In genomic region chr1:20634594-20635084, GRCh38 we compare ENCODE assay signal across 9 cellular contexts. TPM values are rescaled to one million over a fixed set of nuclear protein-coding genes. Genes with fewer than 3 reads are reported as not detected.
DNase-seq lines count a peak whose midpoint lies in the region; ATAC-seq, FAIRE-seq and TF ChIP-seq lines count a peak whose summit lies in the region.
"Had no signal": no experiment of that assay in that cellular context is flagged by ENCODE, and none has a peak within 500 bp of the region (broad histone marks: within the 10 kb centered on the region; RNA-seq: fewer than 3 reads in every experiment).

No MANE protein-coding gene starts in this region.

- peak overlapping the region; percentile 95 for H2AFZ ChIP-seq in neuron (ENCODE audit: low read depth, low read length)

- POLR2A ChIA-PET in activated CD4-positive, alpha-beta memory T cell treated with anti-CD3 and anti-CD28 coated beads, Interleukin-2, amount 10 ng/mL, durations not matched to agents 7 days and 5 days (lab: Charles Lee), result interaction anchor here (0.9 to 2.7 kb wide), 4 partner anchors 26 to 152 kb away, joined by 3 to 19 read pairs (median 6); partner anchors contain the start of genes CDA, DDOST and HP1BP3

- no peak for TF ChIP-seq POLR2A in GM12891 (IDR thresholded peaks at IDR 0.05; ENCODE audit: low read depth, low read length)

- no peaks in the 10 kb centered on the region for H3K27me3 ChIP-seq in neuron (ENCODE audit: insufficient read depth, low read length)

- peak overlapping the region; percentile 83 for H3K4me3 ChIP-seq in fibroblast of the aortic adventitia (ENCODE audit: low read depth, low read length)
- peak overlapping the region; percentile 97 for H3K4me3 ChIP-seq in neuron (ENCODE audit: low read length)

- TF ChIP-seq CTCF in fibroblast of the aortic adventitia (IDR thresholded peaks at IDR 0.05; ENCODE audit: insufficient read depth, low read length), result no peak

- CTCF ChIA-PET in activated CD4-positive, alpha-beta memory T cell treated with anti-CD3 and anti-CD28 coated beads, Interleukin-2, amount 10 ng/mL, durations not matched to agents 7 days and 5 days (lab: Charles Lee), result interaction anchor here (0.6 to 3.5 kb wide), 11 partner anchors 9 to 422 kb away, joined by 3 to 37 read pairs (median 4); partner anchors contain the start of gene DDOST

- H3K27ac Mint-ChIP-seq in activated CD4-positive, alpha-beta memory T cell treated with anti-CD3 and anti-CD28 coated beads, Interleukin-2, amount 10 ng/mL, durations not matched to agents 7 days and 5 days, result no peak overlapping the region

- peaks cover 4% of the 10 kb centered on the region for H3K36me3 ChIP-seq in neuron (ENCODE audit: insufficient read depth, low read length)

- H3K27me3 Mint-ChIP-seq in activated CD4-positive, alpha-beta memory T cell treated with anti-CD3 and anti-CD28 coated beads, Interleukin-2, amount 10 ng/mL, durations not matched to agents 7 days and 5 days, result peaks cover 7% of the 10 kb centered on the region

- no peaks in the 10 kb centered on the region for H3K9me3 ChIP-seq in neuron (ENCODE audit: low read length)

- H3K36me3 Mint-ChIP-seq in activated CD4-positive, alpha-beta memory T cell treated with anti-CD3 and anti-CD28 coated beads, Interleukin-2, amount 10 ng/mL, durations not matched to agents 7 days and 5 days (ENCODE audit: low read depth), result no peaks in the 10 kb centered on the region

- FAIRE-seq in GM12891 (lab: Jason Lieb, UNC), result no peak

- DNase-seq in GDM1 (lab: John Stamatoyannopoulos, UW) (peak; percentile 9), NCI-H2029 (lab: John Stamatoyannopoulos, UW) (peak; percentile 54), fibroblast of the aortic adventitia (ENCODE audit: low read depth) (peak; percentile 39), GM12891 (ENCODE audit: insufficient read length, low spot score) (no peak)
- DNase-seq in activated CD4-positive, alpha-beta memory T cell treated with anti-CD3 and anti-CD28 coated beads, Interleukin-2, amount 10 ng/mL, durations not matched to agents 7 days and 5 days, result peak; percentile 23
- no peak for DNase-seq in activated CD4-positive, CD25-positive, alpha-beta regulatory T cell treated with anti-CD3 and anti-CD28 coated beads, Interleukin-2, amount 50 U/mL, for 72 hours

- H3K4me3 Mint-ChIP-seq in activated CD4-positive, alpha-beta memory T cell treated with anti-CD3 and anti-CD28 coated beads, Interleukin-2, amount 10 ng/mL, durations not matched to agents 7 days and 5 days, result peak overlapping the region; percentile 77

- no peak for ATAC-seq in GM21381 (IDR thresholded peaks at IDR 0.05; ENCODE audit: unreplicated experiment)

- peaks cover 9% of the 10 kb centered on the region for H3K4me1 ChIP-seq in neuron (ENCODE audit: insufficient read depth, low read length)

- H3K4me1 Mint-ChIP-seq in activated CD4-positive, alpha-beta memory T cell treated with anti-CD3 and anti-CD28 coated beads, Interleukin-2, amount 10 ng/mL, durations not matched to agents 7 days and 5 days, result peaks cover 14% of the 10 kb centered on the region

- H3K9me3 Mint-ChIP-seq in activated CD4-positive, alpha-beta memory T cell treated with anti-CD3 and anti-CD28 coated beads, Interleukin-2, amount 10 ng/mL, durations not matched to agents 7 days and 5 days, result no peaks in the 10 kb centered on the region

TF ChIP-seq in GM12891, 5 proteins besides CTCF, POLR2A, EP300 and RAD21:
- TF ChIP-seq SPI1 (IDR thresholded peaks at IDR 0.05; ENCODE audit: low read depth, low read length) (no peak), POU2F2 (IDR thresholded peaks at IDR 0.05; ENCODE audit: low read depth, low read length) (no peak), PAX5 (IDR thresholded peaks at IDR 0.05; ENCODE audit: insufficient read depth, low read length, severe bottlenecking) (no peak), TAF1 (IDR thresholded peaks at IDR 0.05; ENCODE audit: low read depth, low read length) (no peak), POLR2AphosphoS5 (IDR thresholded peaks at IDR 0.05; ENCODE audit: low read depth, low read length) (no peak)

RNA-seq across cellular contexts. Expression of gene PINK1, which starts 1.4 kb away (rescaled TPM):
- total RNA-seq in activated CD4-positive, alpha-beta memory T cell treated with anti-CD3 and anti-CD28 coated beads, Interleukin-2, amount 10 ng/mL, durations not matched to agents 7 days and 5 days, result 1 to 10 TPM; 6.6 TPM
- total RNA-seq in fibroblast of the aortic adventitia (ENCODE audit: low replicate concordance), result 38.1 and 43.0 TPM in 2 replicates
- polyA plus RNA-seq in GM12891 (2012; ENCODE audit: low read depth, missing spikeins), result 1.9 TPM

RNA-seq across cellular contexts. Expression of gene DDOST, which starts 26.5 kb away (rescaled TPM):
- 100 to 1,000 TPM; 171 to 182 TPM for total RNA-seq in activated CD4-positive, alpha-beta memory T cell treated with anti-CD3 and anti-CD28 coated beads, Interleukin-2, amount 10 ng/mL, durations not matched to agents 7 days and 5 days
- 54.0 and 183 TPM in 2 replicates for total RNA-seq in fibroblast of the aortic adventitia (ENCODE audit: low replicate concordance)
- polyA plus RNA-seq in GM12891 (2012; ENCODE audit: low read depth, missing spikeins), result 117 TPM

RNA-seq across cellular contexts. Expression of gene CDA, which starts 45.7 kb away (rescaled TPM):
- not detected for total RNA-seq in activated CD4-positive, alpha-beta memory T cell treated with anti-CD3 and anti-CD28 coated beads, Interleukin-2, amount 10 ng/mL, durations not matched to agents 7 days and 5 days
- total RNA-seq in fibroblast of the aortic adventitia (ENCODE audit: low replicate concordance), result 0.27 TPM in 1 of 2 replicates, not detected in the other
- polyA plus RNA-seq in GM12891 (2012; ENCODE audit: low read depth, missing spikeins), result not detected
- total RNA-seq: activated CD8-positive, alpha-beta memory T cell treated with anti-CD3 and anti-CD28 coated beads for 36 hours had no signal

Comparison
In these comparisons a context has a peak if more than half of its experiments do, and no peak if none do; other contexts are left out.
1. DNase-seq: peak in GDM1 (single experiment), NCI-H2029 (single experiment), activated CD4-positive, alpha-beta memory T cell treated with anti-CD3 and anti-CD28 coated beads, Interleukin-2, amount 10 ng/mL, durations not matched to agents 7 days and 5 days (single experiment) and fibroblast of the aortic adventitia (single experiment); none in GM12891 (single experiment) and activated CD4-positive, CD25-positive, alpha-beta regulatory T cell treated with anti-CD3 and anti-CD28 coated beads, Interleukin-2, amount 50 U/mL, for 72 hours (single experiment).